Comparison of ENCODE assay signal across 22 cellular contexts in genomic region chr22:41612626-41613025, GRCh38. TPM values are rescaled to one million over a fixed set of nuclear protein-coding genes. Genes with fewer than 3 reads are reported as not detected.
"Had no signal": no experiment of that assay in that cellular context is flagged by ENCODE, and none has a peak within 500 bp of the region (broad histone marks: within the 10 kb centered on the region; RNA-seq: fewer than 3 reads in every experiment).

No MANE protein-coding gene starts in this region.

- H3K27ac ChIP-seq: heart right ventricle, left lung, lower lobe of right lung, parathyroid adenoma, prostate gland, sigmoid colon, skin epidermis, stomach, thoracic aorta, transverse colon had no signal

- H3K4me3 ChIP-seq: heart right ventricle, left lung, lower lobe of right lung, prostate gland, sigmoid colon, skin epidermis, stomach, thoracic aorta, transverse colon had no signal

- H3K27me3 ChIP-seq: heart right ventricle, left lung, sigmoid colon, stomach, transverse colon had no signal

- H3K9ac ChIP-seq: parathyroid adenoma had no signal

- ATAC-seq: effector memory CD8-positive, alpha-beta T cell; heart right ventricle; left lung; lower lobe of right lung; natural killer cell treated with Interleukin-12 subunit alpha and Interleukin-12 subunit beta and Interleukin-15 and Interleukin-18, amount 100 ng/mL, for 72 hours had no signal

- H3K4me1 ChIP-seq: left lung, parathyroid adenoma, prostate gland, sigmoid colon had no signal

- H3K9me3 ChIP-seq: heart right ventricle, left lung, lower lobe of right lung, prostate gland, sigmoid colon, stomach, thoracic aorta, transverse colon had no signal

- H3K36me3 ChIP-seq: prostate gland, thoracic aorta, transverse colon had no signal

- DNase-seq: effector memory CD8-positive, alpha-beta T cell; erythroblast; heart right ventricle; hypothalamus; left lung; lower lobe of right lung; mesenchymal stem cell; midbrain; occipital lobe; sigmoid colon; stimulated activated CD4-positive, alpha-beta T cell treated with anti-CD3 and anti-CD28 coated beads, Interleukin-2, amount 100 ng/mL, for 24 hours; stimulated activated naive CD4-positive, alpha-beta T cell; stomach; substantia nigra; transverse colon had no signal

- H3K79me2 ChIP-seq: parathyroid adenoma had no signal

- FAIRE-seq: frontal cortex, islet of Langerhans had no signal

- H2AFZ ChIP-seq: parathyroid adenoma had no signal

RNA-seq across cellular contexts. Expression of gene CSDC2, which starts 51.8 kb away (rescaled TPM):
- total RNA-seq: natural killer cell treated with Interleukin-12 subunit alpha and Interleukin-12 subunit beta and Interleukin-15 and Interleukin-18, amount 100 ng/mL, for 72 hours had no signal
